Comparison of ENCODE assay signal across 1 cellular context in genomic region chr1:164578474-164579200, GRCh38.
TF ChIP-seq lines count a peak whose summit lies in the region.

No MANE protein-coding gene starts in this region.

TF ChIP-seq in SK-N-SH treated with all-trans-retinoic acid at 6 μM for 48 hours, 23 proteins besides CTCF, POLR2A, EP300 and RAD21 (continued from another document):
- TF ChIP-seq, protein P1, sequence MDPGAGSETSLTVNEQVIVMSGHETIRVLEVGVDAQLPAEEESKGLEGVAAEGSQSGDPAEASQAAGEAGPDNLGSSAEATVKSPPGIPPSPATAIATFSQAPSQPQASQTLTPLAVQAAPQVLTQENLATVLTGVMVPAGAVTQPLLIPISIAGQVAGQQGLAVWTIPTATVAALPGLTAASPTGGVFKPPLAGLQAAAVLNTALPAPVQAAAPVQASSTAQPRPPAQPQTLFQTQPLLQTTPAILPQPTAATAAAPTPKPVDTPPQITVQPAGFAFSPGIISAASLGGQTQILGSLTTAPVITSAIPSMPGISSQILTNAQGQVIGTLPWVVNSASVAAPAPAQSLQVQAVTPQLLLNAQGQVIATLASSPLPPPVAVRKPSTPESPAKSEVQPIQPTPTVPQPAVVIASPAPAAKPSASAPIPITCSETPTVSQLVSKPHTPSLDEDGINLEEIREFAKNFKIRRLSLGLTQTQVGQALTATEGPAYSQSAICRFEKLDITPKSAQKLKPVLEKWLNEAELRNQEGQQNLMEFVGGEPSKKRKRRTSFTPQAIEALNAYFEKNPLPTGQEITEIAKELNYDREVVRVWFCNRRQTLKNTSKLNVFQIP (CRISPR knock-in tag; IDR thresholded peaks at IDR 0.05; ENCODE audit: borderline replicate concordance, low read depth) = no peak
